15 cellular contexts compared by ENCODE assay signal in genomic region chr11:22680628-22681027, GRCh38. TPM values are rescaled to one million over a fixed set of nuclear protein-coding genes. Genes with fewer than 3 reads are reported as not detected.
DNase-seq lines count a peak whose midpoint lies in the region; ATAC-seq and TF ChIP-seq lines count a peak whose summit lies in the region.
"Had no signal": no experiment of that assay in that cellular context is flagged by ENCODE, and none has a peak within 500 bp of the region (broad histone marks: within the 10 kb centered on the region; RNA-seq: fewer than 3 reads in every experiment).

No MANE protein-coding gene starts in this region.

- H3K27ac ChIP-seq in right lobe of liver = peak overlapping the region; percentile 66 to 98 (median 94)
- no peak overlapping the region for H3K27ac ChIP-seq in esophagus squamous epithelium
- H3K27ac ChIP-seq in endodermal cell (ENCODE audit: low read depth, low read length) = no peak overlapping the region
- H3K27ac ChIP-seq: PC-9, SJSA1 had no signal

- H3K27ac Mint-ChIP-seq in WTC11 (no peak overlapping the region), endodermal cell (no peak overlapping the region)
- H3K27ac Mint-ChIP-seq: CD4-positive, alpha-beta memory T cell had no signal

- H3K36me3 ChIP-seq in right lobe of liver (no peaks in the 10 kb centered on the region), esophagus squamous epithelium (no peaks in the 10 kb centered on the region), endodermal cell (ENCODE audit: control insufficient read depth, insufficient read depth, low read length) (no peaks in the 10 kb centered on the region)
- H3K36me3 ChIP-seq: BE2C, SJSA1 had no signal

- ATAC-seq in GM19043 (IDR thresholded peaks at IDR 0.05; ENCODE audit: low read depth, unreplicated experiment) (peak; percentile 30), WTC11 (peak; percentile 26; the same call in 1 of the 2 replicates), right lobe of liver (peak; percentile 71 to 95 (median 83)), SK-N-SH treated with all-trans-retinoic acid at 6 μM for 48 hours (no peak)

- CTCF ChIA-PET in WTC11 (lab: Charles Lee) = no interaction called here

- no peak for DNase-seq in WTC11 (ENCODE audit: low spot score)
- peak in 1 of 3 donors; percentile 68 for DNase-seq in right lobe of liver
- no peak for DNase-seq in esophagus squamous epithelium (lab: John Stamatoyannopoulos, UW)
- DNase-seq in endodermal cell = no peak
- no peak for DNase-seq in cardiac septum (ENCODE audit: low spot score)
- DNase-seq: BE2C; CD4-positive, alpha-beta memory T cell; GF-D8; NCI-H187 treated with DMSO at 0.1 percent for 48 hours; NCI-H82; PC-9; SW 1271 had no signal

- H3K4me3 Mint-ChIP-seq in WTC11 (no peak overlapping the region), endodermal cell (no peak overlapping the region)
- H3K4me3 Mint-ChIP-seq: CD4-positive, alpha-beta memory T cell had no signal

- H3K27me3 Mint-ChIP-seq in WTC11 (ENCODE audit: low read depth) (no peaks in the 10 kb centered on the region), endodermal cell (ENCODE audit: insufficient read depth) (no peaks in the 10 kb centered on the region)

- 22% methylated on average over 2 of the region's 2 CpGs for WGBS in right lobe of liver (ENCODE audit: insufficient coverage, low coverage, low lambda C conversion rate, missing lambda C conversion rate)
- WGBS in esophagus squamous epithelium, 2 donors = 50 to 62% methylated on average over 2 of the region's 2 CpGs
- 78% methylated on average over 2 of the region's 2 CpGs; no CpG with 5 or more reads in 1 of the 2 experiments for WGBS in endodermal cell (ENCODE audit: insufficient coverage in 1 of 2, insufficient read length in 1 of 2), 2 experiments

- H3K4me3 ChIP-seq in right lobe of liver (peak overlapping the region in 2 of 3 donors; percentile 2 to 28), esophagus squamous epithelium (no peak overlapping the region), endodermal cell (ENCODE audit: low read length) (no peak overlapping the region)
- H3K4me3 ChIP-seq: PC-9, SJSA1 had no signal

- H3K9me3 ChIP-seq in right lobe of liver (no peaks in the 10 kb centered on the region), esophagus squamous epithelium (no peaks in the 10 kb centered on the region), endodermal cell (ENCODE audit: control insufficient read depth, low read length) (no peaks in the 10 kb centered on the region)
- H3K9me3 ChIP-seq: BE2C, SJSA1 had no signal

- H3K27me3 ChIP-seq in right lobe of liver (no peaks in the 10 kb centered on the region), esophagus squamous epithelium (no peaks in the 10 kb centered on the region), endodermal cell (ENCODE audit: control insufficient read depth, insufficient read depth, low read length, poor library complexity, severe bottlenecking) (no peaks in the 10 kb centered on the region)
- H3K27me3 ChIP-seq: BE2C, SJSA1 had no signal

- intact Hi-C loops in right lobe of liver (cut with DNase I) = no loop called here
- intact Hi-C loops in esophagus squamous epithelium (cut with DNase I) = no loop called here
- intact Hi-C loops in cardiac septum (cut with DNase I) = no loop called here

- H3K4me1 ChIP-seq in right lobe of liver (peaks cover 0 to 14% (median 7%) of the 10 kb centered on the region in 4 donors), esophagus squamous epithelium (peaks cover 0 to 30% (median 0%) of the 10 kb centered on the region in 3 donors), endodermal cell (ENCODE audit: control insufficient read depth, insufficient read depth, low read length) (no peaks in the 10 kb centered on the region)
- H3K4me1 ChIP-seq: BE2C, SJSA1 had no signal

- H3K4me1 Mint-ChIP-seq in WTC11 = peaks cover 7% of the 10 kb centered on the region
- H3K4me1 Mint-ChIP-seq in endodermal cell = peaks cover 2% of the 10 kb centered on the region
- H3K4me1 Mint-ChIP-seq: CD4-positive, alpha-beta memory T cell had no signal

- POLR2A ChIA-PET in WTC11 (lab: Charles Lee) = no interaction called here

- no peak overlapping the region for H3K9ac ChIP-seq in endodermal cell (ENCODE audit: extremely low read depth, low read length, poor library complexity, severe bottlenecking)

- H3K36me3 Mint-ChIP-seq in WTC11 (no peaks in the 10 kb centered on the region), endodermal cell (ENCODE audit: low read depth) (no peaks in the 10 kb centered on the region)
- H3K36me3 Mint-ChIP-seq: CD4-positive, alpha-beta memory T cell had no signal

- TF ChIP-seq CTCF in WTC11 (IDR thresholded peaks at IDR 0.05) (no peak), right lobe of liver (IDR thresholded peaks at IDR 0.05) (no peak), esophagus squamous epithelium (IDR thresholded peaks at IDR 0.05) (no peak), endodermal cell (conservative IDR thresholded peaks at IDR 0.05) (no peak)

- H3K9me3 Mint-ChIP-seq in WTC11 (no peaks in the 10 kb centered on the region), endodermal cell (no peaks in the 10 kb centered on the region)
- H3K9me3 Mint-ChIP-seq: CD4-positive, alpha-beta memory T cell had no signal

- TF ChIP-seq POLR2A in right lobe of liver (IDR thresholded peaks at IDR 0.05) (peak; percentile 30), esophagus squamous epithelium (IDR thresholded peaks at IDR 0.05) (no peak)

TF ChIP-seq in WTC11, 78 proteins besides CTCF, POLR2A, EP300 and RAD21:
- no peak for TF ChIP-seq FOXP1 (CRISPR knock-in tag; IDR thresholded peaks at IDR 0.05; ENCODE audit: borderline replicate concordance)
- peak; percentile 39; the same call in 1 of the 2 replicates for TF ChIP-seq GABPB1 (CRISPR knock-in tag; IDR thresholded peaks at IDR 0.05)

TF ChIP-seq in SK-N-SH treated with all-trans-retinoic acid at 6 μM for 48 hours, 23 proteins besides CTCF, POLR2A, EP300 and RAD21 (continues in another document):
- TF ChIP-seq GLIS3 (CRISPR knock-in tag; IDR thresholded peaks at IDR 0.05) = no peak
- no peak for TF ChIP-seq PATZ1 (CRISPR knock-in tag; IDR thresholded peaks at IDR 0.05; ENCODE audit: borderline replicate concordance)
- no peak for TF ChIP-seq ZC3H10 (CRISPR knock-in tag; IDR thresholded peaks at IDR 0.05)
- no peak for TF ChIP-seq ZFP30 (CRISPR knock-in tag; IDR thresholded peaks at IDR 0.05)
- TF ChIP-seq CREB5 (CRISPR knock-in tag; IDR thresholded peaks at IDR 0.05; ENCODE audit: low read depth) = no peak
- TF ChIP-seq SNAI2 (CRISPR knock-in tag; IDR thresholded peaks at IDR 0.05) = no peak
- TF ChIP-seq PPARA (CRISPR knock-in tag; IDR thresholded peaks at IDR 0.05; ENCODE audit: borderline replicate concordance) = no peak
- no peak for TF ChIP-seq TCF4 (CRISPR knock-in tag; IDR thresholded peaks at IDR 0.05; ENCODE audit: borderline replicate concordance)
- no peak for TF ChIP-seq OSR1 (CRISPR knock-in tag; IDR thresholded peaks at IDR 0.05)
- no peak for TF ChIP-seq ZFP3 (CRISPR knock-in tag; IDR thresholded peaks at IDR 0.05)
- no peak for TF ChIP-seq ARNTL (CRISPR knock-in tag; IDR thresholded peaks at IDR 0.05; ENCODE audit: borderline replicate concordance, low read depth)
- no peak for TF ChIP-seq CSRNP3 (CRISPR knock-in tag; IDR thresholded peaks at IDR 0.05)

RNA-seq across cellular contexts. Expression of gene GAS2, which starts 14.2 kb away (rescaled TPM):
- total RNA-seq in WTC11 (2021) (1.8 to 3.0 TPM (median 2.4 TPM) in 3 replicates), right lobe of liver (10 to 100 TPM; 16.1 to 35.6 (median 27.8) TPM), esophagus squamous epithelium (1 to 10 TPM in 3 of 4 donors, under 1 TPM in 1; 0.15 to 4.0 (median 2.5) TPM), endodermal cell (1 to 10 TPM; 3.0 to 4.1 TPM), cardiac septum (14.3 TPM)
- 5.6 TPM for polyA plus RNA-seq in endodermal cell (2013, experiment 1 of 2)
- 4.8 TPM for polyA plus RNA-seq in endodermal cell (2013, experiment 2 of 2)

RNA-seq across cellular contexts. Expression of gene FANCF, which starts 55.0 kb away (rescaled TPM):
- total RNA-seq in WTC11 (2021) (23.0 to 23.4 TPM (median 23.2 TPM) in 3 replicates), right lobe of liver (1 to 10 TPM; 4.1 to 5.1 (median 4.6) TPM), esophagus squamous epithelium (1 to 10 TPM; 4.4 to 9.1 (median 6.0) TPM), endodermal cell (10 to 100 TPM; 19.7 to 28.7 TPM), cardiac septum (6.1 TPM)
- polyA plus RNA-seq in endodermal cell (2013, experiment 1 of 2) = 19.7 TPM
- polyA plus RNA-seq in endodermal cell (2013, experiment 2 of 2) = 17.6 TPM

Comparison
In these comparisons a context has a peak if more than half of its experiments do, and no peak if none do; other contexts are left out.
1. H3K27ac ChIP-seq: peak in right lobe of liver (3 of 3); none in esophagus squamous epithelium (0 of 4) and endodermal cell (single experiment).
2. H3K4me3 ChIP-seq: peak in right lobe of liver (2 of 3); none in esophagus squamous epithelium (0 of 4) and endodermal cell (single experiment).